Comparison of ENCODE assay signal across 8 cellular contexts in genomic region chr17:79779088-79779529, GRCh38. TPM values are rescaled to one million over a fixed set of nuclear protein-coding genes. Genes with fewer than 3 reads are reported as not detected.
A peak's percentile ranks its signal among the peaks of the same experiment; 100 is the strongest.
DNase-seq lines count a peak whose midpoint lies in the region; ATAC-seq, FAIRE-seq and TF ChIP-seq lines count a peak whose summit lies in the region.

No MANE protein-coding gene starts in this region.

- 15% methylated on average over 17 of the region's 17 CpGs; no CpG with 5 or more reads in 1 of the 2 experiments for WGBS in H1 (ENCODE audit: extremely low coverage in 1 of 2, insufficient coverage in 1 of 2, insufficient read length in 1 of 2, insufficient replicate concordance in 2 of 2, low coverage in 1 of 2, low lambda C conversion rate in 2 of 2, missing lambda C conversion rate in 1 of 2), 2 experiments

- H2AFZ ChIP-seq in OCI-LY3 (ENCODE audit: low read depth, low read length) (no peak overlapping the region), H1 (ENCODE audit: low read length) (no peak overlapping the region), osteoblast (ENCODE audit: low read length) (no peak overlapping the region)

- H2BK120ac ChIP-seq in H1 (replicated peaks; ENCODE audit: low read depth, low read length): no peak overlapping the region

- no peak overlapping the region for H4K8ac ChIP-seq in H1 (ENCODE audit: extremely low read depth, insufficient read depth, low read length)

- H3K27me3 ChIP-seq in OCI-LY3 (ENCODE audit: low read depth, low read length) (peaks cover 28% of the 10 kb centered on the region), H1 (replicated peaks in 1 of 4; ENCODE audit: control insufficient read depth in 3 of 4, extremely low read depth in 1 of 4, insufficient read depth in 3 of 4, low read length in 3 of 4) (no peaks in the 10 kb centered on the region), osteoblast (ENCODE audit: insufficient read depth, low read length) (peaks cover 43% of the 10 kb centered on the region), left lung (peaks cover 35 to 86% of the 10 kb centered on the region in 2 donors)

- H2BK12ac ChIP-seq in H1 (ENCODE audit: low read depth, low read length): no peak overlapping the region

- H3K4me1 ChIP-seq in OCI-LY3 (ENCODE audit: low read length) (peaks cover 14% of the 10 kb centered on the region), H1 (replicated peaks in 1 of 4; ENCODE audit: control insufficient read depth in 3 of 4, insufficient read depth in 4 of 4, low read length in 3 of 4) (peaks cover 4 to 19% (median 15%) of the 10 kb centered on the region in 4 experiments), osteoblast (ENCODE audit: insufficient read depth, low read length) (peaks cover 4% of the 10 kb centered on the region), left lung (peaks cover 12 to 29% of the 10 kb centered on the region in 2 donors)

- H4K5ac ChIP-seq in H1 (ENCODE audit: insufficient read length, low read depth, low read length): no peak overlapping the region

- H3K27ac ChIP-seq in OCI-LY3 (ENCODE audit: low read length) (no peak overlapping the region), H1 (ENCODE audit: low read depth, low read length) (no peak overlapping the region), osteoblast (ENCODE audit: low read depth, low read length) (no peak overlapping the region), left lung (no peak overlapping the region)

- peaks cover 28% of the 10 kb centered on the region for H3K79me1 ChIP-seq in H1 (ENCODE audit: low read depth, low read length)

- peaks cover 10% of the 10 kb centered on the region for H3K23me2 ChIP-seq in H1 (ENCODE audit: low read depth, low read length)

- H4K20me1 ChIP-seq in OCI-LY3 (ENCODE audit: insufficient read depth, low read length) (peaks cover 16% of the 10 kb centered on the region), H1 (replicated peaks in 1 of 2; ENCODE audit: control insufficient read depth in 1 of 2, insufficient read depth in 2 of 2, low read length in 2 of 2) (peaks cover 21 to 33% of the 10 kb centered on the region in 2 experiments), osteoblast (ENCODE audit: insufficient read depth, low read length) (no peaks in the 10 kb centered on the region)

- H3K56ac ChIP-seq in H1 (replicated peaks; ENCODE audit: insufficient read length, low read depth, low read length): peak overlapping the region; percentile 43

- H3K4ac ChIP-seq in H1 (replicated peaks; ENCODE audit: insufficient read length, low read depth, low read length): no peak overlapping the region

- no peak for TF ChIP-seq EP300 in H1 (IDR thresholded peaks at IDR 0.05; ENCODE audit: borderline replicate concordance in 1 of 2, low read depth in 2 of 2, low read length in 2 of 2)

- peak overlapping the region; percentile 17 for H4K91ac ChIP-seq in H1 (replicated peaks; ENCODE audit: insufficient read length, low read length)

- H2BK5ac ChIP-seq in H1 (ENCODE audit: low read depth, low read length): 0 out of 2 replicates have a peak overlapping the region, but pooled peaks have one; percentile 21

- H3K4me2 ChIP-seq in OCI-LY3 (ENCODE audit: low read length) (peak overlapping the region; percentile 61), H1 (ENCODE audit: insufficient read depth in 1 of 2, low read depth in 2 of 2, low read length in 2 of 2) (peak overlapping the region; percentile 90 to 99), osteoblast (ENCODE audit: insufficient read depth, low read length) (peak overlapping the region; percentile 75)

- no peak overlapping the region for H3K23ac ChIP-seq in H1 (ENCODE audit: insufficient read length)

- TF ChIP-seq RAD21 in H1 (IDR thresholded peaks at IDR 0.05 in 1 of 2, conservative IDR thresholded peaks at IDR 0.05 in 1 of 2; ENCODE audit: low read depth in 2 of 2, low read length in 2 of 2): no peak

- H2BK15ac ChIP-seq in H1 (ENCODE audit: low read length): no peak overlapping the region

- no peak for FAIRE-seq in H1 (lab: Jason Lieb, UNC)

- H3K9me3 ChIP-seq in OCI-LY3 (ENCODE audit: insufficient read depth, low read length): no peaks in the 10 kb centered on the region
- no peaks in the 10 kb centered on the region for H3K9me3 ChIP-seq in H1 (ENCODE audit: insufficient read depth in 2 of 2, low read depth in 1 of 2, low read length in 1 of 2)
- H3K9me3 ChIP-seq in osteoblast (ENCODE audit: low read depth, low read length): no peaks in the 10 kb centered on the region
- no peaks in the 10 kb centered on the region for H3K9me3 ChIP-seq in left lung

- H3K4me3 ChIP-seq in OCI-LY3 (ENCODE audit: low read length): peak overlapping the region; percentile 93
- peak overlapping the region; percentile 55 to 97 (median 83) for H3K4me3 ChIP-seq in H1 (ENCODE audit: extremely low read depth in 1 of 4, insufficient read depth in 2 of 4, low read depth in 3 of 4, low read length in 4 of 4)
- peak overlapping the region; percentile 69 for H3K4me3 ChIP-seq in osteoblast (ENCODE audit: insufficient read depth, low read length)
- H3K4me3 ChIP-seq in left lung: peak overlapping the region in 1 of 2 donors; percentile 66

- no peak overlapping the region for H3K14ac ChIP-seq in H1 (ENCODE audit: insufficient read length)

- ATAC-seq in left lung (no peak), GM18519 (IDR thresholded peaks at IDR 0.05; ENCODE audit: low FRiP score, unreplicated experiment) (no peak)

- peak overlapping the region; percentile 86 for H3K9ac ChIP-seq in OCI-LY3 (ENCODE audit: low read length)
- H3K9ac ChIP-seq in H1 (replicated peaks in 1 of 4; ENCODE audit: extremely low read depth in 1 of 4, low read depth in 3 of 4, low read length in 3 of 4): peak overlapping the region in 3 of 4 experiments; percentile 46 to 86 (median 81); a peak in 6 of 7 replicates

- H3K36me3 ChIP-seq in OCI-LY3 (replicated peaks; ENCODE audit: low read depth, low read length) (peaks cover 30% of the 10 kb centered on the region), H1 (ENCODE audit: control insufficient read depth in 2 of 4, insufficient read depth in 4 of 4, low read length in 3 of 4) (peaks cover 17 to 46% (median 36%) of the 10 kb centered on the region in 4 experiments; a peak in 7 of 8 replicates), osteoblast (ENCODE audit: insufficient read depth, low read length) (no peaks in the 10 kb centered on the region), left lung (peaks cover 0 to 1% of the 10 kb centered on the region in 2 donors)

- peak overlapping the region; percentile 83; the same call in 1 of the 2 replicates for H2AK5ac ChIP-seq in H1 (ENCODE audit: low read depth, low read length)

- intact Hi-C loops in left lung (cut with DNase I): no loop called here

- peak; percentile 68 for DNase-seq in ELF-1 (ENCODE audit: low read depth, low spot score)
- no peak for DNase-seq in H1 (ENCODE audit: low read depth in 1 of 2, low spot score in 2 of 2)
- DNase-seq in osteoblast (ENCODE audit: insufficient read length, low spot score, missing footprints): peak; percentile 85
- DNase-seq in DMS53 treated with DMSO at 0.1 percent for 48 hours (lab: John Stamatoyannopoulos, UW; ENCODE audit: unreplicated experiment): no peak
- DNase-seq in SKM-1 (lab: John Stamatoyannopoulos, UW; ENCODE audit: unreplicated experiment): no peak
- no peak for DNase-seq in left lung

- TF ChIP-seq POLR2A in H1 (IDR thresholded peaks at IDR 0.05; ENCODE audit: control extremely low read depth in 1 of 2, low read depth in 2 of 2, low read length in 2 of 2): no peak

- POLR2A ChIA-PET in H1 (lab: Charles Lee; ENCODE audit: partially characterized antibody): interaction anchor here (0.7 to 5.2 kb wide), 20 partner anchors 8 to 364 kb away, joined by 3 to 77 read pairs (median 5); partner anchors contain the start of gene CBX8

- H3K18ac ChIP-seq in H1 (ENCODE audit: extremely low read depth, low read length): peak overlapping the region; percentile 36; the same call in 1 of the 2 replicates

- CTCF ChIA-PET in H1 (lab: Charles Lee; ENCODE audit: partially characterized antibody): interaction anchor here (1.0 to 5.9 kb wide), 12 partner anchors 8 to 196 kb away, joined by 3 to 90 read pairs (median 4); partner anchors contain the start of gene CBX4

- no peak overlapping the region for H2BK20ac ChIP-seq in H1 (ENCODE audit: low read length)

- TF ChIP-seq CTCF in OCI-LY3 (IDR thresholded peaks at IDR 0.05; ENCODE audit: low read depth, low read length) (no peak), H1 (IDR thresholded peaks at IDR 0.05; ENCODE audit: control extremely low read depth in 1 of 3, insufficient read depth in 1 of 3, low read depth in 1 of 3, low read length in 3 of 3) (no peak), osteoblast (IDR thresholded peaks at IDR 0.05; ENCODE audit: extremely low read depth, low read depth, low read length) (no peak), left lung (IDR thresholded peaks at IDR 0.05) (no peak)

- H3K79me2 ChIP-seq in OCI-LY3 (ENCODE audit: low read length) (peaks cover 18% of the 10 kb centered on the region), H1 (ENCODE audit: control insufficient read depth in 1 of 2, insufficient read depth in 2 of 2, low read length in 2 of 2) (peaks cover 0 to 29% of the 10 kb centered on the region in 2 experiments; a peak in 2 of 4 replicates), osteoblast (ENCODE audit: insufficient read depth, low read length) (no peaks in the 10 kb centered on the region)

RNA-seq across cellular contexts. Expression of gene CBX2, which starts 1.2 kb away (rescaled TPM):
- 83.9 and 85.9 TPM in 2 replicates for total RNA-seq in H1 (2021; fragmentation: NEBNext Ultra II Directional; extraction: Animal tissue kit (Norgen Biotek cat#: 25700))
- 64.3 and 86.5 TPM in 2 replicates for polyA plus RNA-seq in H1 (2011; rRNA removed)
- polyA plus RNA-seq in H1 (2011; cell fraction: cytosol; rRNA removed): 76.8 TPM
- 109 TPM for polyA plus RNA-seq in H1 (2011; cell fraction: nucleus; rRNA removed)
- 48.6 to 73.4 TPM (median 65.8 TPM) in 4 replicates for polyA plus RNA-seq in H1 (2012, experiment 1 of 2)
- 53.8 TPM for polyA plus RNA-seq in H1 (2012, experiment 2 of 2)
- polyA plus RNA-seq in H1 (2013, experiment 1 of 2): 40.5 TPM
- polyA plus RNA-seq in H1 (2013, experiment 2 of 2): 39.5 TPM
- 45.5 and 56.4 TPM in 2 replicates for polyA minus RNA-seq in H1 (2011; rRNA and poly(A)+ RNA removed)
- 70.0 TPM for polyA minus RNA-seq in H1 (2011; cell fraction: cytosol; rRNA and poly(A)+ RNA removed)
- polyA minus RNA-seq in H1 (2011; cell fraction: nucleus; rRNA and poly(A)+ RNA removed): 61.7 TPM
- total RNA-seq in osteoblast (0.88 and 1.1 TPM in 2 replicates), left lung (1 to 10 TPM; 2.6 to 3.6 TPM)

RNA-seq across cellular contexts. Expression of gene CBX8, which starts 17.8 kb away (rescaled TPM):
- total RNA-seq in H1 (2021; fragmentation: NEBNext Ultra II Directional; extraction: Animal tissue kit (Norgen Biotek cat#: 25700)): 1.5 and 2.1 TPM in 2 replicates
- polyA plus RNA-seq in H1 (2011; rRNA removed): 0.09 and 0.31 TPM in 2 replicates
- 0.28 TPM for polyA plus RNA-seq in H1 (2011; cell fraction: cytosol; rRNA removed)
- polyA plus RNA-seq in H1 (2011; cell fraction: nucleus; rRNA removed): 0.33 TPM
- 0.50 to 1.6 TPM (median 1.2 TPM) in 4 replicates for polyA plus RNA-seq in H1 (2012, experiment 1 of 2)
- polyA plus RNA-seq in H1 (2012, experiment 2 of 2): 1.0 TPM
- 0.30 TPM for polyA plus RNA-seq in H1 (2013, experiment 1 of 2)
- polyA plus RNA-seq in H1 (2013, experiment 2 of 2): 0.55 TPM
- 0.13 TPM in 1 of 2 replicates, not detected in the other for polyA minus RNA-seq in H1 (2011; rRNA and poly(A)+ RNA removed)
- polyA minus RNA-seq in H1 (2011; cell fraction: cytosol; rRNA and poly(A)+ RNA removed): 0.29 TPM
- 0.30 TPM for polyA minus RNA-seq in H1 (2011; cell fraction: nucleus; rRNA and poly(A)+ RNA removed)
- 2.4 and 3.3 TPM in 2 replicates for total RNA-seq in osteoblast
- total RNA-seq in left lung: 1 to 10 TPM; 7.3 to 7.9 TPM

RNA-seq across cellular contexts. Expression of gene ENPP7, which starts 48.4 kb away (rescaled TPM):
- total RNA-seq in H1 (2021; fragmentation: NEBNext Ultra II Directional; extraction: Animal tissue kit (Norgen Biotek cat#: 25700)): not detected in 2 replicates
- polyA plus RNA-seq in H1 (2011; rRNA removed): not detected in 2 replicates
- polyA plus RNA-seq in H1 (2011; cell fraction: cytosol; rRNA removed): not detected
- polyA plus RNA-seq in H1 (2011; cell fraction: nucleus; rRNA removed): not detected
- not detected in 4 replicates for polyA plus RNA-seq in H1 (2012, experiment 1 of 2)
- polyA plus RNA-seq in H1 (2012, experiment 2 of 2): not detected
- not detected for polyA plus RNA-seq in H1 (2013, experiment 1 of 2)
- not detected for polyA plus RNA-seq in H1 (2013, experiment 2 of 2)
- polyA minus RNA-seq in H1 (2011; rRNA and poly(A)+ RNA removed): not detected in 2 replicates
- not detected for polyA minus RNA-seq in H1 (2011; cell fraction: cytosol; rRNA and poly(A)+ RNA removed)
- polyA minus RNA-seq in H1 (2011; cell fraction: nucleus; rRNA and poly(A)+ RNA removed): not detected
- total RNA-seq in osteoblast (not detected in 2 replicates), left lung (under 1 TPM in 1 of 2 donors, not detected in 1; 0.18 TPM)

Comparison
In these comparisons a context has a peak if more than half of its experiments do, and no peak if none do; other contexts are left out.
1. DNase-seq: peak in ELF-1 (single experiment) and osteoblast (single experiment); none in H1 (0 of 2), DMS53 treated with DMSO at 0.1 percent for 48 hours (single experiment), SKM-1 (single experiment) and left lung (0 of 2).
2. RNA of gene CBX2, which starts 1.2 kb away (total RNA-seq): 83.9 to 85.9 TPM in H1; 2.6 to 3.6 TPM in left lung and 0.88 to 1.1 TPM in osteoblast; every median in the first group is over 10 times any median in the second.
3. Peak in every context shown above with its lines, with median percentiles within 50 percentile points of each other: H3K4me2 ChIP-seq.